1 cellular context compared by ENCODE assay signal in genomic region chr7:132577206-132578049, GRCh38.
TF ChIP-seq lines count a peak whose summit lies in the region.

No MANE protein-coding gene starts in this region.

TF ChIP-seq in GM23338, 12 proteins besides CTCF, POLR2A, EP300 and RAD21:
- TF ChIP-seq REST (IDR thresholded peaks at IDR 0.05; ENCODE audit: unreplicated experiment) (no peak), POLR2AphosphoS5 (IDR thresholded peaks at IDR 0.05; ENCODE audit: low read depth) (no peak), CREB1 (CRISPR knock-in tag; IDR thresholded peaks at IDR 0.05; ENCODE audit: low read depth) (no peak), NANOG (IDR thresholded peaks at IDR 0.05; ENCODE audit: borderline replicate concordance) (no peak), ZNF462 (CRISPR knock-in tag; IDR thresholded peaks at IDR 0.05) (no peak), EZH2phosphoT487 (IDR thresholded peaks at IDR 0.05; ENCODE audit: unreplicated experiment) (peak; percentile 57), JUNB (IDR thresholded peaks at IDR 0.05; ENCODE audit: unreplicated experiment) (no peak), ZNF331 (CRISPR knock-in tag; IDR thresholded peaks at IDR 0.05; ENCODE audit: low read depth) (no peak), ZNF114 (CRISPR knock-in tag; IDR thresholded peaks at IDR 0.05) (no peak), STAT1 (IDR thresholded peaks at IDR 0.05; ENCODE audit: unreplicated experiment) (no peak), ETS1 (IDR thresholded peaks at IDR 0.05) (no peak), EZH2 (IDR thresholded peaks at IDR 0.05; ENCODE audit: low read depth, unreplicated experiment) (peak; percentile 74)
